In genomic region chr1:24767351-24767750, GRCh38 we compare ENCODE assay signal across 1 cellular context.
TF ChIP-seq lines count a peak whose summit lies in the region.

No MANE protein-coding gene starts in this region.

TF ChIP-seq in HepG2, 621 proteins besides CTCF, POLR2A, EP300 and RAD21 (continued from another document and continues in another):
- TF ChIP-seq HNF1B (CRISPR knock-in tag; IDR thresholded peaks at IDR 0.05) (peak; percentile 77), RFXANK (CRISPR knock-in tag; IDR thresholded peaks at IDR 0.05) (no peak), HDAC2 (CRISPR knock-in tag; IDR thresholded peaks at IDR 0.05) (peak; percentile 92), ZFP37 (CRISPR knock-in tag; IDR thresholded peaks at IDR 0.05; ENCODE audit: borderline replicate concordance) (no peak), ZNF557 (CRISPR knock-in tag; IDR thresholded peaks at IDR 0.05) (no peak), HMG20B (CRISPR knock-in tag; conservative IDR thresholded peaks at IDR 0.05) (no peak; the same call in 1 of the 2 replicates), NRL (CRISPR knock-in tag; IDR thresholded peaks at IDR 0.05; ENCODE audit: borderline replicate concordance) (no peak), ZNF30 (CRISPR knock-in tag; IDR thresholded peaks at IDR 0.05) (no peak), ZNF83 (CRISPR knock-in tag; IDR thresholded peaks at IDR 0.05; ENCODE audit: borderline replicate concordance) (no peak), ZBED4 (CRISPR knock-in tag; IDR thresholded peaks at IDR 0.05; ENCODE audit: borderline replicate concordance) (no peak), CEBPB (IDR thresholded peaks at IDR 0.05; ENCODE audit: borderline replicate concordance, low read depth, low read length) (no peak), MIXL1 (CRISPR knock-in tag; IDR thresholded peaks at IDR 0.05) (peak; percentile 100), PITX1 (CRISPR knock-in tag; IDR thresholded peaks at IDR 0.05) (peak; percentile 99), ZNF3 (CRISPR knock-in tag; IDR thresholded peaks at IDR 0.05) (no peak), NFKBIZ (CRISPR knock-in tag; IDR thresholded peaks at IDR 0.05) (0 out of 2 replicates have a peak, but pooled peaks have one; percentile 32), NFRKB (IDR thresholded peaks at IDR 0.05) (no peak), KLF11 (CRISPR knock-in tag; IDR thresholded peaks at IDR 0.05) (no peak), BRD4 (CRISPR knock-in tag; IDR thresholded peaks at IDR 0.05) (no peak), ZNF501 (CRISPR knock-in tag; IDR thresholded peaks at IDR 0.05) (no peak), MLX (CRISPR knock-in tag; IDR thresholded peaks at IDR 0.05) (no peak; the same call in 1 of the 2 replicates), ZNF878 (CRISPR knock-in tag; IDR thresholded peaks at IDR 0.05) (peak; percentile 54; the same call in 1 of the 2 replicates), NFAT5 (CRISPR knock-in tag; IDR thresholded peaks at IDR 0.05) (no peak), ETV5 (CRISPR knock-in tag; IDR thresholded peaks at IDR 0.05; ENCODE audit: borderline replicate concordance) (peak; percentile 36; the same call in 1 of the 2 replicates), BHLHE40 (IDR thresholded peaks at IDR 0.05; ENCODE audit: low read length) (no peak), ZIK1 (CRISPR knock-in tag; IDR thresholded peaks at IDR 0.05; ENCODE audit: borderline replicate concordance, low read depth) (no peak), PRDM10 (CRISPR knock-in tag; IDR thresholded peaks at IDR 0.05; ENCODE audit: low read depth) (no peak), ZKSCAN5 (CRISPR knock-in tag; IDR thresholded peaks at IDR 0.05) (no peak), GATAD2A (CRISPR knock-in tag; IDR thresholded peaks at IDR 0.05) (peak; percentile 91), ATRX (CRISPR knock-in tag; IDR thresholded peaks at IDR 0.05; ENCODE audit: borderline replicate concordance) (no peak), ZBTB8A (CRISPR knock-in tag; IDR thresholded peaks at IDR 0.05; ENCODE audit: borderline replicate concordance, low read depth) (no peak), NCOR1 (IDR thresholded peaks at IDR 0.05; ENCODE audit: borderline replicate concordance, low read length) (peak; percentile 98), NR0B2 (CRISPR knock-in tag; IDR thresholded peaks at IDR 0.05) (no peak), ZNF17 (CRISPR knock-in tag; IDR thresholded peaks at IDR 0.05) (no peak), ZBTB26 (CRISPR knock-in tag; IDR thresholded peaks at IDR 0.05; ENCODE audit: borderline replicate concordance) (no peak), TRIM22 (IDR thresholded peaks at IDR 0.05) (no peak), FOXK1 (CRISPR knock-in tag; IDR thresholded peaks at IDR 0.05; ENCODE audit: borderline replicate concordance, low read depth) (peak; percentile 71; the same call in 1 of the 2 replicates), ELK4 (CRISPR knock-in tag; IDR thresholded peaks at IDR 0.05; ENCODE audit: borderline replicate concordance) (no peak), POGZ (CRISPR knock-in tag; IDR thresholded peaks at IDR 0.05) (peak; percentile 93), TCF7 (IDR thresholded peaks at IDR 0.05; ENCODE audit: low read depth) (peak; percentile 55), ZBTB43 (CRISPR knock-in tag; conservative IDR thresholded peaks at IDR 0.05) (no peak), CREM (IDR thresholded peaks at IDR 0.05) (peak; percentile 83), CREM (CRISPR knock-in tag; IDR thresholded peaks at IDR 0.05) (no peak), SMC3 (IDR thresholded peaks at IDR 0.05; ENCODE audit: low read length) (peak; percentile 4; the same call in 1 of the 2 replicates)
